Comparison of ENCODE assay signal across 13 cellular contexts in genomic region chr15:49286649-49287394, GRCh38.
DNase-seq lines count a peak whose midpoint lies in the region; ATAC-seq and TF ChIP-seq lines count a peak whose summit lies in the region.
"Had no signal": no experiment of that assay in that cellular context is flagged by ENCODE, and none has a peak within 500 bp of the region (broad histone marks: within the 10 kb centered on the region; RNA-seq: fewer than 3 reads in every experiment).

No MANE protein-coding gene starts in this region.

- H3K27ac ChIP-seq in brain microvascular endothelial cell: no peak overlapping the region
- H3K27ac ChIP-seq: breast epithelium had no signal

- TF ChIP-seq CTCF in nephron progenitor cell (IDR thresholded peaks at IDR 0.05) (no peak), brain microvascular endothelial cell (IDR thresholded peaks at IDR 0.05; ENCODE audit: low read depth, low read length, missing control alignments) (no peak)

- in situ Hi-C loops in brain microvascular endothelial cell (cut with HindIII; ENCODE audit: low pct_ligation_motif_present, low sequenced_read_pairs): no loop called here

- H3K27me3 ChIP-seq in brain microvascular endothelial cell (replicated peaks): no peaks in the 10 kb centered on the region
- H3K27me3 ChIP-seq: breast epithelium had no signal

- CTCF ChIA-PET in activated CD4-positive, alpha-beta T cell treated with anti-CD3 and anti-CD28 coated beads for 36 hours (lab: Charles Lee): interaction anchor here (1.3 kb wide), 1 partner anchor 14 kb away, joined by 3 read pairs; no protein-coding TSS in a partner anchor

- H3K9me3 Mint-ChIP-seq in activated CD4-positive, alpha-beta T cell treated with anti-CD3 and anti-CD28 coated beads for 36 hours (ENCODE audit: low read depth): no peaks in the 10 kb centered on the region
- no peaks in the 10 kb centered on the region for H3K9me3 Mint-ChIP-seq in activated naive CD8-positive, alpha-beta T cell treated with anti-CD3 and anti-CD28 coated beads for 36 hours
- H3K9me3 Mint-ChIP-seq in nephron progenitor cell: no peaks in the 10 kb centered on the region
- H3K9me3 Mint-ChIP-seq: natural killer cell treated with Interleukin-12 subunit alpha and Interleukin-12 subunit beta and Interleukin-15 and Interleukin-18, amount 100 ng/mL, for 72 hours had no signal

- intact Hi-C loops in activated CD4-positive, alpha-beta T cell treated with anti-CD3 and anti-CD28 coated beads for 36 hours (cut with DNase I, micrococcal nuclease): no loop called here

- no peak overlapping the region for H3K4me3 ChIP-seq in brain microvascular endothelial cell (ENCODE audit: low read depth, low read length)
- H3K4me3 ChIP-seq: breast epithelium had no signal

- H3K4me3 Mint-ChIP-seq in activated CD4-positive, alpha-beta T cell treated with anti-CD3 and anti-CD28 coated beads for 36 hours: no peak overlapping the region
- H3K4me3 Mint-ChIP-seq in activated naive CD8-positive, alpha-beta T cell treated with anti-CD3 and anti-CD28 coated beads for 36 hours: peak overlapping the region; percentile 12
- H3K4me3 Mint-ChIP-seq in nephron progenitor cell: no peak overlapping the region
- H3K4me3 Mint-ChIP-seq: natural killer cell treated with Interleukin-12 subunit alpha and Interleukin-12 subunit beta and Interleukin-15 and Interleukin-18, amount 100 ng/mL, for 72 hours had no signal

- H3K36me3 Mint-ChIP-seq in activated CD4-positive, alpha-beta T cell treated with anti-CD3 and anti-CD28 coated beads for 36 hours (ENCODE audit: low read depth): peaks cover 49% of the 10 kb centered on the region
- peaks cover 70% of the 10 kb centered on the region for H3K36me3 Mint-ChIP-seq in activated naive CD8-positive, alpha-beta T cell treated with anti-CD3 and anti-CD28 coated beads for 36 hours
- peaks cover 41% of the 10 kb centered on the region for H3K36me3 Mint-ChIP-seq in nephron progenitor cell (ENCODE audit: low read depth)

- POLR2A ChIA-PET in activated CD4-positive, alpha-beta T cell treated with anti-CD3 and anti-CD28 coated beads for 36 hours (lab: Charles Lee): no interaction called here

- H3K27ac Mint-ChIP-seq in activated CD4-positive, alpha-beta T cell treated with anti-CD3 and anti-CD28 coated beads for 36 hours: peak overlapping the region; percentile 4
- peak overlapping the region; percentile 81 for H3K27ac Mint-ChIP-seq in activated naive CD8-positive, alpha-beta T cell treated with anti-CD3 and anti-CD28 coated beads for 36 hours
- peak overlapping the region; percentile 13 for H3K27ac Mint-ChIP-seq in nephron progenitor cell
- H3K27ac Mint-ChIP-seq: natural killer cell treated with Interleukin-12 subunit alpha and Interleukin-12 subunit beta and Interleukin-15 and Interleukin-18, amount 100 ng/mL, for 72 hours had no signal

- H3K4me1 Mint-ChIP-seq in activated CD4-positive, alpha-beta T cell treated with anti-CD3 and anti-CD28 coated beads for 36 hours: peaks cover 20% of the 10 kb centered on the region
- H3K4me1 Mint-ChIP-seq in activated naive CD8-positive, alpha-beta T cell treated with anti-CD3 and anti-CD28 coated beads for 36 hours: peaks cover 38% of the 10 kb centered on the region
- H3K4me1 Mint-ChIP-seq in nephron progenitor cell: no peaks in the 10 kb centered on the region

- no peak for DNase-seq in activated CD4-positive, alpha-beta T cell treated with anti-CD3 and anti-CD28 coated beads for 36 hours
- no peak for DNase-seq in activated CD4-positive, alpha-beta T cell treated with anti-CD3 and anti-CD28 coated beads, Interleukin-2, amount 50 U/mL, for 4 hours
- DNase-seq in LoVo (ENCODE audit: low spot score): peak; percentile 56
- no peak for DNase-seq in activated naive CD8-positive, alpha-beta T cell treated with anti-CD3 and anti-CD28 coated beads for 36 hours
- DNase-seq in nephron progenitor cell: no peak
- no peak for DNase-seq in brain microvascular endothelial cell
- DNase-seq in GM03348 (ENCODE audit: low spot score): no peak
- DNase-seq: activated gamma-delta T cell, DMS79 treated with DMSO at 0.1 percent for 48 hours, NCI-H2171 had no signal

- no peaks in the 10 kb centered on the region for H3K27me3 Mint-ChIP-seq in activated CD4-positive, alpha-beta T cell treated with anti-CD3 and anti-CD28 coated beads for 36 hours
- no peaks in the 10 kb centered on the region for H3K27me3 Mint-ChIP-seq in activated naive CD8-positive, alpha-beta T cell treated with anti-CD3 and anti-CD28 coated beads for 36 hours
- H3K27me3 Mint-ChIP-seq in nephron progenitor cell (ENCODE audit: low read depth, poor library complexity): no peaks in the 10 kb centered on the region
- H3K27me3 Mint-ChIP-seq: natural killer cell treated with Interleukin-12 subunit alpha and Interleukin-12 subunit beta and Interleukin-15 and Interleukin-18, amount 100 ng/mL, for 72 hours had no signal

- ATAC-seq in activated CD4-positive, alpha-beta T cell treated with anti-CD3 and anti-CD28 coated beads for 36 hours: peak; percentile 68
- ATAC-seq in HG03159 (IDR thresholded peaks at IDR 0.05; ENCODE audit: unreplicated experiment): no peak
- ATAC-seq: natural killer cell treated with Interleukin-12 subunit alpha and Interleukin-12 subunit beta and Interleukin-15 and Interleukin-18, amount 100 ng/mL, for 72 hours had no signal

- H3K36me3 ChIP-seq in brain microvascular endothelial cell (replicated peaks): peaks cover 3% of the 10 kb centered on the region
- H3K36me3 ChIP-seq: breast epithelium had no signal

Comparison
In these comparisons a context has a peak if more than half of its experiments do, and no peak if none do; other contexts are left out.
1. H3K27ac Mint-ChIP-seq: peak in every context shown above with its lines; median percentile 81 in activated naive CD8-positive, alpha-beta T cell treated with anti-CD3 and anti-CD28 coated beads for 36 hours; 13 in nephron progenitor cell; 4 in activated CD4-positive, alpha-beta T cell treated with anti-CD3 and anti-CD28 coated beads for 36 hours.